In genomic region chr6:50264995-50265571, GRCh38 we compare ENCODE assay signal across 9 cellular contexts.
A peak's percentile ranks its signal among the peaks of the same experiment; 100 is the strongest.
DNase-seq lines count a peak whose midpoint lies in the region; ATAC-seq, FAIRE-seq and TF ChIP-seq lines count a peak whose summit lies in the region.
"Had no signal": no experiment of that assay in that cellular context is flagged by ENCODE, and none has a peak within 500 bp of the region (broad histone marks: within the 10 kb centered on the region; RNA-seq: fewer than 3 reads in every experiment).

No MANE protein-coding gene starts in this region.

- H3K27me3 ChIP-seq in bronchial epithelial cell (ENCODE audit: control insufficient read depth, insufficient read depth, low read length), result no peaks in the 10 kb centered on the region

- POLR2A ChIA-PET in activated CD4-positive, alpha-beta T cell treated with anti-CD3 and anti-CD28 coated beads for 36 hours (lab: Charles Lee), result no interaction called here

- H3K4me1 Mint-ChIP-seq in osteocyte (ENCODE audit: unreplicated experiment), result peaks cover 5% of the 10 kb centered on the region
- no peaks in the 10 kb centered on the region for H3K4me1 Mint-ChIP-seq in activated CD4-positive, alpha-beta T cell treated with anti-CD3 and anti-CD28 coated beads for 36 hours
- H3K4me1 Mint-ChIP-seq: central memory CD8-positive, alpha-beta T cell had no signal

- no peaks in the 10 kb centered on the region for H3K36me3 Mint-ChIP-seq in osteocyte (ENCODE audit: unreplicated experiment)
- no peaks in the 10 kb centered on the region for H3K36me3 Mint-ChIP-seq in activated CD4-positive, alpha-beta T cell treated with anti-CD3 and anti-CD28 coated beads for 36 hours (ENCODE audit: low read depth)

- no peak overlapping the region for H3K4me3 Mint-ChIP-seq in osteocyte (ENCODE audit: unreplicated experiment)
- no peak overlapping the region for H3K4me3 Mint-ChIP-seq in activated CD4-positive, alpha-beta T cell treated with anti-CD3 and anti-CD28 coated beads for 36 hours
- H3K4me3 Mint-ChIP-seq: central memory CD8-positive, alpha-beta T cell had no signal

- peaks cover 4% of the 10 kb centered on the region for H3K27me3 Mint-ChIP-seq in osteocyte (ENCODE audit: unreplicated experiment)
- H3K27me3 Mint-ChIP-seq in activated CD4-positive, alpha-beta T cell treated with anti-CD3 and anti-CD28 coated beads for 36 hours, result no peaks in the 10 kb centered on the region
- H3K27me3 Mint-ChIP-seq: central memory CD8-positive, alpha-beta T cell had no signal

- DNase-seq in GM12864 (ENCODE audit: low read depth), result no peak
- peak; percentile 5 for DNase-seq in LoVo (ENCODE audit: low spot score)
- peak; percentile 6 for DNase-seq in bronchial epithelial cell (ENCODE audit: low read depth)
- no peak for DNase-seq in osteocyte (ENCODE audit: extremely low spot score, unreplicated experiment)
- DNase-seq in activated CD4-positive, alpha-beta T cell treated with anti-CD3 and anti-CD28 coated beads for 36 hours, result no peak
- no peak for DNase-seq in activated effector memory CD4-positive, alpha-beta T cell treated with anti-CD3 and anti-CD28 coated beads, Interleukin-2, amount 50 U/mL, for 16 hours
- DNase-seq in NCI-H146 treated with DMSO at 0.1 percent for 48 hours (lab: John Stamatoyannopoulos, UW; ENCODE audit: unreplicated experiment), result no peak

- no peaks in the 10 kb centered on the region for H3K36me3 ChIP-seq in bronchial epithelial cell (ENCODE audit: control insufficient read depth, insufficient read depth, low read length)

- H3K4me3 ChIP-seq in GM12864 (ENCODE audit: low read depth, low read length), result no peak overlapping the region
- H3K4me3 ChIP-seq in bronchial epithelial cell (ENCODE audit: low read depth, low read length), result no peak overlapping the region

- no peaks in the 10 kb centered on the region for H3K9me3 Mint-ChIP-seq in osteocyte (ENCODE audit: unreplicated experiment)
- H3K9me3 Mint-ChIP-seq in activated CD4-positive, alpha-beta T cell treated with anti-CD3 and anti-CD28 coated beads for 36 hours (ENCODE audit: low read depth), result peaks cover 12% of the 10 kb centered on the region

- no peak for ATAC-seq in activated CD4-positive, alpha-beta T cell treated with anti-CD3 and anti-CD28 coated beads for 36 hours
- ATAC-seq: Right ventricle myocardium inferior had no signal

- FAIRE-seq in bronchial epithelial cell (lab: Jason Lieb, UNC), result no peak

- CTCF ChIA-PET in activated CD4-positive, alpha-beta T cell treated with anti-CD3 and anti-CD28 coated beads for 36 hours (lab: Charles Lee), result no interaction called here

- intact Hi-C loops in activated CD4-positive, alpha-beta T cell treated with anti-CD3 and anti-CD28 coated beads for 36 hours (cut with DNase I, micrococcal nuclease), result loop anchor here in 1 of 2 experiments (10.0 kb wide), 1 partner anchor 340 kb away; no protein-coding TSS in a partner anchor

- no peak overlapping the region for H3K27ac Mint-ChIP-seq in osteocyte (ENCODE audit: unreplicated experiment)
- no peak overlapping the region for H3K27ac Mint-ChIP-seq in activated CD4-positive, alpha-beta T cell treated with anti-CD3 and anti-CD28 coated beads for 36 hours

- TF ChIP-seq CTCF in GM12864 (IDR thresholded peaks at IDR 0.05; ENCODE audit: low read depth, low read length, missing control alignments) (peak; percentile 38), bronchial epithelial cell (IDR thresholded peaks at IDR 0.05; ENCODE audit: insufficient read depth, low read length, severe bottlenecking) (peak; percentile 31), osteocyte (IDR thresholded peaks at IDR 0.05) (peak; percentile 83)

Comparison
In these comparisons a context has a peak if more than half of its experiments do, and no peak if none do; other contexts are left out.
1. DNase-seq: peak in LoVo (single experiment) and bronchial epithelial cell (single experiment); none in GM12864 (single experiment), osteocyte (single experiment), activated CD4-positive, alpha-beta T cell treated with anti-CD3 and anti-CD28 coated beads for 36 hours (single experiment), activated effector memory CD4-positive, alpha-beta T cell treated with anti-CD3 and anti-CD28 coated beads, Interleukin-2, amount 50 U/mL, for 16 hours (single experiment) and NCI-H146 treated with DMSO at 0.1 percent for 48 hours (single experiment).
2. CTCF ChIP-seq: peak in every context shown above with its lines; median percentile 83 in osteocyte; 38 in GM12864; 31 in bronchial epithelial cell.